ENCODE assay signal across 1 cellular context in genomic region chr17:73798111-73798748, GRCh38.
TF ChIP-seq lines count a peak whose summit lies in the region.

No MANE protein-coding gene starts in this region.

TF ChIP-seq in HepG2, 621 proteins besides CTCF, POLR2A, EP300 and RAD21 (continued from another document and continues in another):
- TF ChIP-seq, protein P1, sequence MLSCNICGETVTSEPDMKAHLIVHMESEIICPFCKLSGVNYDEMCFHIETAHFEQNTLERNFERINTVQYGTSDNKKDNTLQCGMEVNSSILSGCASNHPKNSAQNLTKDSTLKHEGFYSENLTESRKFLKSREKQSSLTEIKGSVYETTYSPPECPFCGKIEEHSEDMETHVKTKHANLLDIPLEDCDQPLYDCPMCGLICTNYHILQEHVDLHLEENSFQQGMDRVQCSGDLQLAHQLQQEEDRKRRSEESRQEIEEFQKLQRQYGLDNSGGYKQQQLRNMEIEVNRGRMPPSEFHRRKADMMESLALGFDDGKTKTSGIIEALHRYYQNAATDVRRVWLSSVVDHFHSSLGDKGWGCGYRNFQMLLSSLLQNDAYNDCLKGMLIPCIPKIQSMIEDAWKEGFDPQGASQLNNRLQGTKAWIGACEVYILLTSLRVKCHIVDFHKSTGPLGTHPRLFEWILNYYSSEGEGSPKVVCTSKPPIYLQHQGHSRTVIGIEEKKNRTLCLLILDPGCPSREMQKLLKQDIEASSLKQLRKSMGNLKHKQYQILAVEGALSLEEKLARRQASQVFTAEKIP (CRISPR knock-in tag; IDR thresholded peaks at IDR 0.05; ENCODE audit: borderline replicate concordance): no peak
- TF ChIP-seq, protein P2, sequence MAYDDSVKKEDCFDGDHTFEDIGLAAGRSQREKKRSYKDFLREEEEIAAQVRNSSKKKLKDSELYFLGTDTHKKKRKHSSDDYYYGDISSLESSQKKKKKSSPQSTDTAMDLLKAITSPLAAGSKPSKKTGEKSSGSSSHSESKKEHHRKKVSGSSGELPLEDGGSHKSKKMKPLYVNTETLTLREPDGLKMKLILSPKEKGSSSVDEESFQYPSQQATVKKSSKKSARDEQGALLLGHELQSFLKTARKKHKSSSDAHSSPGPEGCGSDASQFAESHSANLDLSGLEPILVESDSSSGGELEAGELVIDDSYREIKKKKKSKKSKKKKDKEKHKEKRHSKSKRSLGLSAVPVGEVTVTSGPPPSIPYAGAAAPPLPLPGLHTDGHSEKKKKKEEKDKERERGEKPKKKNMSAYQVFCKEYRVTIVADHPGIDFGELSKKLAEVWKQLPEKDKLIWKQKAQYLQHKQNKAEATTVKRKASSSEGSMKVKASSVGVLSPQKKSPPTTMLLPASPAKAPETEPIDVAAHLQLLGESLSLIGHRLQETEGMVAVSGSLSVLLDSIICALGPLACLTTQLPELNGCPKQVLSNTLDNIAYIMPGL (CRISPR knock-in tag; IDR thresholded peaks at IDR 0.05; ENCODE audit: borderline replicate concordance in 1 of 2, low read depth in 1 of 2): peak in 1 of 2 experiments; percentile 86; a peak in 1 of 4 replicates
- peak; percentile 30; the same call in 1 of the 2 replicates for TF ChIP-seq STAG1 (CRISPR knock-in tag; IDR thresholded peaks at IDR 0.05)
- TF ChIP-seq RARG (CRISPR knock-in tag; IDR thresholded peaks at IDR 0.05; ENCODE audit: low read depth): no peak
- TF ChIP-seq SALL2 (CRISPR knock-in tag; IDR thresholded peaks at IDR 0.05): peak; percentile 57; the same call in 1 of the 2 replicates
- TF ChIP-seq ETV5 (CRISPR knock-in tag; IDR thresholded peaks at IDR 0.05; ENCODE audit: borderline replicate concordance): no peak; the same call in none of the 2 replicates
- TF ChIP-seq, protein P3, sequence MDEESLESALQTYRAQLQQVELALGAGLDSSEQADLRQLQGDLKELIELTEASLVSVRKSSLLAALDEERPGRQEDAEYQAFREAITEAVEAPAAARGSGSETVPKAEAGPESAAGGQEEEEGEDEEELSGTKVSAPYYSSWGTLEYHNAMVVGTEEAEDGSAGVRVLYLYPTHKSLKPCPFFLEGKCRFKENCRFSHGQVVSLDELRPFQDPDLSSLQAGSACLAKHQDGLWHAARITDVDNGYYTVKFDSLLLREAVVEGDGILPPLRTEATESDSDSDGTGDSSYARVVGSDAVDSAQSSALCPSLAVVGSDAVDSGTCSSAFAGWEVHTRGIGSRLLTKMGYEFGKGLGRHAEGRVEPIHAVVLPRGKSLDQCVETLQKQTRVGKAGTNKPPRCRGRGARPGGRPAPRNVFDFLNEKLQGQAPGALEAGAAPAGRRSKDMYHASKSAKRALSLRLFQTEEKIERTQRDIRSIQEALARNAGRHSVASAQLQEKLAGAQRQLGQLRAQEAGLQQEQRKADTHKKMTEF (CRISPR knock-in tag; IDR thresholded peaks at IDR 0.05): peak; percentile 97
- TF ChIP-seq ZNF317 (CRISPR knock-in tag; IDR thresholded peaks at IDR 0.05): no peak
- TF ChIP-seq RBAK (CRISPR knock-in tag; IDR thresholded peaks at IDR 0.05): no peak
- TF ChIP-seq SMYD3 (CRISPR knock-in tag; IDR thresholded peaks at IDR 0.05): peak; percentile 78; the same call in 1 of the 2 replicates
- no peak for TF ChIP-seq ZNF704 (CRISPR knock-in tag; IDR thresholded peaks at IDR 0.05; ENCODE audit: borderline replicate concordance)
- peak; percentile 94 for TF ChIP-seq ZNF503 (CRISPR knock-in tag; IDR thresholded peaks at IDR 0.05)
- peak; percentile 97 for TF ChIP-seq ZBTB26 (CRISPR knock-in tag; IDR thresholded peaks at IDR 0.05; ENCODE audit: borderline replicate concordance)
- peak; percentile 93 for TF ChIP-seq IRF2 (CRISPR knock-in tag; IDR thresholded peaks at IDR 0.05)
- TF ChIP-seq BCL6 (CRISPR knock-in tag; IDR thresholded peaks at IDR 0.05): peak; percentile 90
- peak; percentile 27; the same call in 1 of the 2 replicates for TF ChIP-seq TFAP4 (IDR thresholded peaks at IDR 0.05; ENCODE audit: borderline replicate concordance, low read depth)
- TF ChIP-seq, protein P4, sequence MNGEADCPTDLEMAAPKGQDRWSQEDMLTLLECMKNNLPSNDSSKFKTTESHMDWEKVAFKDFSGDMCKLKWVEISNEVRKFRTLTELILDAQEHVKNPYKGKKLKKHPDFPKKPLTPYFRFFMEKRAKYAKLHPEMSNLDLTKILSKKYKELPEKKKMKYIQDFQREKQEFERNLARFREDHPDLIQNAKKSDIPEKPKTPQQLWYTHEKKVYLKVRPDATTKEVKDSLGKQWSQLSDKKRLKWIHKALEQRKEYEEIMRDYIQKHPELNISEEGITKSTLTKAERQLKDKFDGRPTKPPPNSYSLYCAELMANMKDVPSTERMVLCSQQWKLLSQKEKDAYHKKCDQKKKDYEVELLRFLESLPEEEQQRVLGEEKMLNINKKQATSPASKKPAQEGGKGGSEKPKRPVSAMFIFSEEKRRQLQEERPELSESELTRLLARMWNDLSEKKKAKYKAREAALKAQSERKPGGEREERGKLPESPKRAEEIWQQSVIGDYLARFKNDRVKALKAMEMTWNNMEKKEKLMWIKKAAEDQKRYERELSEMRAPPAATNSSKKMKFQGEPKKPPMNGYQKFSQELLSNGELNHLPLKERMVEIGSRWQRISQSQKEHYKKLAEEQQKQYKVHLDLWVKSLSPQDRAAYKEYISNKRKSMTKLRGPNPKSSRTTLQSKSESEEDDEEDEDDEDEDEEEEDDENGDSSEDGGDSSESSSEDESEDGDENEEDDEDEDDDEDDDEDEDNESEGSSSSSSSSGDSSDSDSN (CRISPR knock-in tag; IDR thresholded peaks at IDR 0.05): peak; percentile 71; the same call in 1 of the 2 replicates
- TF ChIP-seq, protein P5, sequence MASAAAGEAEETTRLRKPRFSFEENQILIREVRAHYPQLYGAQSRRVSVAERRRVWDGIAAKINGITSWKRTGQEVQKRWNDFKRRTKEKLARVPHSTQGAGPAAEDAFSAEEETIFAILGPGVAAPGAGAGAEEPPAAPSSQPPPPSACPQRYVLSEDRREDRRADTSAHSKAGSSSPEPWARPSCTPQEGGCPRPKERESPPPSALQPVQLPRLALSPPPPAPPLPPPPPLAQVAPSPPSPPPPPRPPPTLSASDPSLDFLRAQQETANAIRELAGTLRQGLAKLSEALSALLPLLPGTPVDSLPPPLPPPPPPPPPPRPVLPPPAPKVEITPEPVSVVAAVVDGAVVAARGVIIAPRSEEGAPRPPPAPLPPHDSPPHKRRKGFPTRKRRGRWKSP (CRISPR knock-in tag; IDR thresholded peaks at IDR 0.05): peak; percentile 78
- TF ChIP-seq ZNF674 (CRISPR knock-in tag; IDR thresholded peaks at IDR 0.05; ENCODE audit: low read depth): no peak
- TF ChIP-seq LRRFIP1 (CRISPR knock-in tag; conservative IDR thresholded peaks at IDR 0.05): no peak
- TF ChIP-seq CCDC6 (CRISPR knock-in tag; IDR thresholded peaks at IDR 0.05): peak; percentile 87; the same call in 1 of the 2 replicates
- no peak for TF ChIP-seq SIN3B (IDR thresholded peaks at IDR 0.05; ENCODE audit: low read length)
- no peak for TF ChIP-seq TSC22D2 (CRISPR knock-in tag; IDR thresholded peaks at IDR 0.05; ENCODE audit: borderline replicate concordance)
- TF ChIP-seq SETDB1 (CRISPR knock-in tag; IDR thresholded peaks at IDR 0.05; ENCODE audit: borderline replicate concordance): no peak
- TF ChIP-seq BRD4 (CRISPR knock-in tag; IDR thresholded peaks at IDR 0.05): peak; percentile 56; the same call in 1 of the 2 replicates
- no peak for TF ChIP-seq GZF1 (CRISPR knock-in tag; IDR thresholded peaks at IDR 0.05)
- TF ChIP-seq RBM39 (IDR thresholded peaks at IDR 0.05; ENCODE audit: low read depth, low read length, poor library complexity, severe bottlenecking): no peak
- TF ChIP-seq ZFP82 (CRISPR knock-in tag; IDR thresholded peaks at IDR 0.05; ENCODE audit: borderline replicate concordance): no peak
- TF ChIP-seq ZSCAN30 (CRISPR knock-in tag; IDR thresholded peaks at IDR 0.05): no peak; the same call in 1 of the 2 replicates
- TF ChIP-seq HNF1B (CRISPR knock-in tag; IDR thresholded peaks at IDR 0.05): peak; percentile 80
- no peak for TF ChIP-seq FOXC1 (CRISPR knock-in tag; IDR thresholded peaks at IDR 0.05; ENCODE audit: borderline replicate concordance)
- TF ChIP-seq, protein P6, sequence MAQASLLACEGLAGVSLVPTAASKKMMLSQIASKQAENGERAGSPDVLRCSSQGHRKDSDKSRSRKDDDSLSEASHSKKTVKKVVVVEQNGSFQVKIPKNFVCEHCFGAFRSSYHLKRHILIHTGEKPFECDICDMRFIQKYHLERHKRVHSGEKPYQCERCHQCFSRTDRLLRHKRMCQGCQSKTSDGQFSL (CRISPR knock-in tag; IDR thresholded peaks at IDR 0.05): peak; percentile 67; the same call in 1 of the 2 replicates
- peak; percentile 98 for TF ChIP-seq ZSCAN9 (CRISPR knock-in tag; IDR thresholded peaks at IDR 0.05; ENCODE audit: borderline replicate concordance)
- TF ChIP-seq SNAPC2 (CRISPR knock-in tag; IDR thresholded peaks at IDR 0.05): no peak
- peak; percentile 67; the same call in 1 of the 2 replicates for TF ChIP-seq STAT5B (CRISPR knock-in tag; IDR thresholded peaks at IDR 0.05)
- TF ChIP-seq, protein P7, sequence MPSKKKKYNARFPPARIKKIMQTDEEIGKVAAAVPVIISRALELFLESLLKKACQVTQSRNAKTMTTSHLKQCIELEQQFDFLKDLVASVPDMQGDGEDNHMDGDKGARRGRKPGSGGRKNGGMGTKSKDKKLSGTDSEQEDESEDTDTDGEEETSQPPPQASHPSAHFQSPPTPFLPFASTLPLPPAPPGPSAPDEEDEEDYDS (CRISPR knock-in tag; IDR thresholded peaks at IDR 0.05): peak; percentile 76
- no peak for TF ChIP-seq RELA (CRISPR knock-in tag; IDR thresholded peaks at IDR 0.05)
- no peak for TF ChIP-seq CHCHD3 (CRISPR knock-in tag; IDR thresholded peaks at IDR 0.05)
- TF ChIP-seq ZNF562 (CRISPR knock-in tag; IDR thresholded peaks at IDR 0.05; ENCODE audit: borderline replicate concordance): no peak
- TF ChIP-seq CCAR2 (optimal IDR thresholded peaks at IDR 0.05; ENCODE audit: low read depth, low read length): no peak
- TF ChIP-seq ZNF558 (CRISPR knock-in tag; IDR thresholded peaks at IDR 0.05; ENCODE audit: borderline replicate concordance): no peak
- 0 out of 2 replicates have a peak, but pooled peaks have one; percentile 48 for TF ChIP-seq ZNF335 (CRISPR knock-in tag; IDR thresholded peaks at IDR 0.05)
- TF ChIP-seq WIZ (CRISPR knock-in tag; IDR thresholded peaks at IDR 0.05): no peak
